9 cellular contexts compared by ENCODE assay signal in the genomic region with DNA sequence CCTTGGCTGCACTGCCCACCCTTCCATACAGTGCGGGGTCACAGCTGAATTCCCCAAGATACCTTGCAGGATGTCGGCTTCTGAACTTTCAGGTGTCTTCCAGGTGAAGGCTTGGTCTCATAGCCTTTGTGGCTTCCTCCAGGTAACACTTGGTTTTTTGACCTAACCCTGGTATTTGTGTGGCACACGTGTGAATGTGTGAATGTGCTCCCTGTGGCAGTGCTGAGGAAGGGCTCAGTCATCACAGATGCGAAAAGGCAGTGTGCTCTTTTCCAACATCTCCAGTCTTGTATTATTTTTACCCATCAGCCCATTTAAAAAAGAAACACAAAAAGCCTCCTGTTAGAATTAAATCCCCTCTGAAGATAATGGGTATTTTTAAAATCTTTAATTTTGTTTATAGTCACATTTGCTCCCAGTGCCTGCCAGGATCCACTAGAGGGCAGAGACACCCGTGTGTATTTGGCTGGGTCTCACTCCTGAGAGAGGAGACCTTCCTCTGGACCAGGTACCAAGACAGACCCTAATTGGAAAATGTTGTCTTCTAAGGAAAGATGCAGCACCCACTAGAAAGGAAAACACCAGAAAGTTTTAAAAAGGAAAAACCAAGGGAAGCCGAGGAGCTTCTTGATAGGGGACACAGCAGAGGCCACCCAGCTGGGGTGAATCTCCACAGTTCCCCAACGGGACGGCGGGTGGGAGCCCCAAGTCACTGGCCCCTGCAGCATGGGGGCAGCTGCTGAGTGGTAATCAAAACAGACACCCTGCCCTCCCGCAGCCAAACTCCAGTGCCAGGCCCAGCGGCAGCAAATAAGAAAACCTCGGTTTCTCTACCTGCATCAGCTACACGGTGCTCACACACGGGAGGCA. TPM values are rescaled to one million over a fixed set of nuclear protein-coding genes. Genes with fewer than 3 reads are reported as not detected.
DNase-seq lines count a peak whose midpoint lies in the region; ATAC-seq and TF ChIP-seq lines count a peak whose summit lies in the region.
"Had no signal": no experiment of that assay in that cellular context is flagged by ENCODE, and none has a peak within 500 bp of the region (broad histone marks: within the 10 kb centered on the region; RNA-seq: fewer than 3 reads in every experiment).

No MANE protein-coding gene starts in this region.

- H3F3A ChIP-seq in PC-9 (ENCODE audit: insufficient read depth, low read depth) (no peaks in the 10 kb centered on the region), smooth muscle cell (ENCODE audit: low read depth) (no peaks in the 10 kb centered on the region)

- H3K4me2 ChIP-seq in PC-9 (no peak overlapping the region), smooth muscle cell (no peak overlapping the region)

- H3K4me1 ChIP-seq in PC-9 (replicated peaks; ENCODE audit: insufficient read depth): peaks cover 6% of the 10 kb centered on the region; the same call in 1 of the 2 replicates
- H3K4me1 ChIP-seq in smooth muscle cell (ENCODE audit: low read depth): no peaks in the 10 kb centered on the region

- DNase-seq in NCI-H2081 (lab: John Stamatoyannopoulos, UW) (peak; percentile 45 to 62), NCI-H2081 treated with DMSO at 0.1 percent for 48 hours (lab: John Stamatoyannopoulos, UW) (no peak), PC-9 (no peak), fibroblast of pulmonary artery (ENCODE audit: low read depth) (no peak), smooth muscle cell (lab: John Stamatoyannopoulos, UW; ENCODE audit: unreplicated experiment) (no peak), NCI-H1694 treated with DMSO at 0.1 percent for 48 hours (lab: John Stamatoyannopoulos, UW) (no peak), MV-4-11 (lab: John Stamatoyannopoulos, UW) (no peak)

- H2AFZ ChIP-seq in PC-9 (no peak overlapping the region), smooth muscle cell (ENCODE audit: low read depth) (no peak overlapping the region)

- ATAC-seq in GM19467 (IDR thresholded peaks at IDR 0.05; ENCODE audit: unreplicated experiment): no peak

- no peaks in the 10 kb centered on the region for H3K36me3 ChIP-seq in PC-9 (ENCODE audit: low read depth)
- no peaks in the 10 kb centered on the region for H3K36me3 ChIP-seq in smooth muscle cell (ENCODE audit: low read depth)
- H3K36me3 ChIP-seq: neutrophil had no signal

- H3K27me3 ChIP-seq in PC-9 (ENCODE audit: insufficient read depth, low read depth) (no peaks in the 10 kb centered on the region), smooth muscle cell (ENCODE audit: low read depth) (no peaks in the 10 kb centered on the region)

- intact Hi-C loops in PC-9 (cut with micrococcal nuclease; ENCODE audit: unreplicated experiment): no loop called here

- H3K9me2 ChIP-seq in PC-9 (ENCODE audit: insufficient read depth): no peaks in the 10 kb centered on the region

- POLR2A ChIA-PET in PC-9 (lab: Charles Lee; ENCODE audit: unreplicated experiment): no interaction called here

- H4K20me1 ChIP-seq in PC-9 (ENCODE audit: insufficient read depth) (no peaks in the 10 kb centered on the region), smooth muscle cell (ENCODE audit: low read depth) (no peaks in the 10 kb centered on the region)

- H3K27ac ChIP-seq in PC-9 (no peak overlapping the region), smooth muscle cell (ENCODE audit: low read depth) (no peak overlapping the region)
- H3K27ac ChIP-seq: neutrophil had no signal

- H3K4me3 ChIP-seq in PC-9: no peak overlapping the region
- H3K4me3 ChIP-seq in fibroblast of pulmonary artery (replicated peaks; ENCODE audit: low read depth, low read length): no peak overlapping the region
- no peak overlapping the region for H3K4me3 ChIP-seq in smooth muscle cell

- H3K9ac ChIP-seq in smooth muscle cell (ENCODE audit: low read depth): no peak overlapping the region

- CTCF ChIA-PET in PC-9 (lab: Charles Lee): no interaction called here

- H3K79me2 ChIP-seq in PC-9 (ENCODE audit: low read depth) (no peaks in the 10 kb centered on the region), smooth muscle cell (ENCODE audit: low read depth) (no peaks in the 10 kb centered on the region)

- WGBS in smooth muscle cell (ENCODE audit: low lambda C conversion rate): 87% methylated on average over 14 of the region's 14 CpGs

- no peaks in the 10 kb centered on the region for H3K9me3 ChIP-seq in PC-9 (ENCODE audit: insufficient read depth, low read depth)
- no peaks in the 10 kb centered on the region for H3K9me3 ChIP-seq in smooth muscle cell (replicated peaks; ENCODE audit: low read depth)
- H3K9me3 ChIP-seq: neutrophil had no signal

- TF ChIP-seq CTCF in PC-9 (conservative IDR thresholded peaks at IDR 0.05) (peak; percentile 84), fibroblast of pulmonary artery (IDR thresholded peaks at IDR 0.05; ENCODE audit: low read length, missing control alignments) (peak; percentile 42), smooth muscle cell (IDR thresholded peaks at IDR 0.05; ENCODE audit: borderline replicate concordance, insufficient read depth, poor library complexity, severe bottlenecking) (peak; percentile 37)

- BruUV-seq in PC-9 (replicated peaks; lab: Mats Ljungman, UMichigan): no TSS peak

RNA-seq across cellular contexts. Expression of a gene that starts 27.7 kb away (rescaled TPM):
- 20.8 and 21.1 TPM in 2 replicates for total RNA-seq in PC-9 (2021)
- total RNA-seq in smooth muscle cell: 2.3 and 3.0 TPM in 2 replicates
- polyA plus RNA-seq in smooth muscle cell: 0.14 and 0.16 TPM in 2 replicates

Comparison
In these comparisons a context has a peak if more than half of its experiments do, and no peak if none do; other contexts are left out.
1. DNase-seq: peak in NCI-H2081 (2 of 2); none in NCI-H2081 treated with DMSO at 0.1 percent for 48 hours (single experiment), PC-9 (0 of 2), fibroblast of pulmonary artery (single experiment), smooth muscle cell (single experiment), NCI-H1694 treated with DMSO at 0.1 percent for 48 hours (single experiment) and MV-4-11 (single experiment).
2. Peak in every context shown above with its lines, with median percentiles within 50 percentile points of each other: CTCF ChIP-seq.